In the genomic region with DNA sequence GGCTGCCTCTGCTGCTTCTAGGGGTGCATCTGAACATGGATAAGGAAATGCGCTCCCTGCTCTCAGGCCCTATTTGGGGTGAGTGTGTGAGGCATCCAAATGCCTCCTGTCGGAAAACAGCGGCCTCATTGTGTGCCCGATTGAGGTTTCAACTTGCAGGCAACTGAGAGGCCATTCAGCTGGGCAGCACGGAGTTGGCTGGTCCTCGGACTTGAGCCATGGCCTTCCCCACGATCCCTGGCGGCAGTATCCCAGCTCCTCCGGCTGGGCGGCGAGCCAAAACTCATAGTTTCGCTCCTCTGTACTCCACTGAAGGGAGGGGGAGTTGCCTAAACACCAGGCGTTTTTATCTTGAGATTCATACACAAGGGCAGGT, we compare ENCODE assay signal across 10 cellular contexts.
DNase-seq lines count a peak whose midpoint lies in the region; ATAC-seq and TF ChIP-seq lines count a peak whose summit lies in the region.
"Had no signal": no experiment of that assay in that cellular context is flagged by ENCODE, and none has a peak within 500 bp of the region (broad histone marks: within the 10 kb centered on the region; RNA-seq: fewer than 3 reads in every experiment).

No MANE protein-coding gene starts in this region.

- H2AFZ ChIP-seq in smooth muscle cell (ENCODE audit: low read depth) = no peak overlapping the region

- H4K20me1 ChIP-seq in smooth muscle cell (ENCODE audit: low read depth) = no peaks in the 10 kb centered on the region

- H3K27ac ChIP-seq in caudate nucleus (ENCODE audit: low read depth, low read length) (no peak overlapping the region), smooth muscle cell (ENCODE audit: low read depth) (no peak overlapping the region)
- H3K27ac ChIP-seq: 22Rv1 had no signal

- H3K4me3 ChIP-seq in smooth muscle cell = peak overlapping the region; percentile 63

- no peaks in the 10 kb centered on the region for H3K79me2 ChIP-seq in smooth muscle cell (ENCODE audit: low read depth)

- peak; percentile 12 for DNase-seq in DMS153 treated with DMSO at 0.1 percent for 48 hours (lab: John Stamatoyannopoulos, UW; ENCODE audit: unreplicated experiment)
- DNase-seq in DMS153 (lab: John Stamatoyannopoulos, UW) = no peak
- DNase-seq in caudate nucleus (lab: John Stamatoyannopoulos, UW) = peak in 57 of 61 donors; percentile 4 to 83 (median 58)
- peak; percentile 33 for DNase-seq in iPS-NIHi11 (ENCODE audit: low spot score)
- DNase-seq in smooth muscle cell (lab: John Stamatoyannopoulos, UW; ENCODE audit: unreplicated experiment) = no peak
- no peak for DNase-seq in CD1c-positive myeloid dendritic cell (ENCODE audit: extremely low spot score)
- DNase-seq in T1000 (lab: John Stamatoyannopoulos, UW) = no peak
- DNase-seq: HFFc6 had no signal

- no peaks in the 10 kb centered on the region for H3F3A ChIP-seq in smooth muscle cell (ENCODE audit: low read depth)

- ATAC-seq in HG03039 (IDR thresholded peaks at IDR 0.05; ENCODE audit: unreplicated experiment) = no peak

- WGBS in smooth muscle cell (ENCODE audit: low lambda C conversion rate) = 11% methylated on average over 13 of the region's 13 CpGs

- peaks cover 96% of the 10 kb centered on the region for H3K27me3 ChIP-seq in smooth muscle cell (ENCODE audit: low read depth)

- no peak overlapping the region for H3K9ac ChIP-seq in smooth muscle cell (ENCODE audit: low read depth)

- no peak for TF ChIP-seq CTCF in smooth muscle cell (IDR thresholded peaks at IDR 0.05; ENCODE audit: borderline replicate concordance, insufficient read depth, poor library complexity, severe bottlenecking)

- peak overlapping the region; percentile 94 for H3K4me2 ChIP-seq in smooth muscle cell

- H3K4me1 ChIP-seq in smooth muscle cell (ENCODE audit: low read depth) = no peaks in the 10 kb centered on the region

- no peaks in the 10 kb centered on the region for H3K36me3 ChIP-seq in smooth muscle cell (ENCODE audit: low read depth)

- H3K9me3 ChIP-seq in smooth muscle cell (replicated peaks; ENCODE audit: low read depth) = no peaks in the 10 kb centered on the region

Comparison
In these comparisons a context has a peak if more than half of its experiments do, and no peak if none do; other contexts are left out.
1. DNase-seq: peak in DMS153 treated with DMSO at 0.1 percent for 48 hours (single experiment), caudate nucleus (57 of 61) and iPS-NIHi11 (single experiment); none in DMS153 (single experiment), smooth muscle cell (single experiment), CD1c-positive myeloid dendritic cell (single experiment) and T1000 (single experiment).